In the genomic region with DNA sequence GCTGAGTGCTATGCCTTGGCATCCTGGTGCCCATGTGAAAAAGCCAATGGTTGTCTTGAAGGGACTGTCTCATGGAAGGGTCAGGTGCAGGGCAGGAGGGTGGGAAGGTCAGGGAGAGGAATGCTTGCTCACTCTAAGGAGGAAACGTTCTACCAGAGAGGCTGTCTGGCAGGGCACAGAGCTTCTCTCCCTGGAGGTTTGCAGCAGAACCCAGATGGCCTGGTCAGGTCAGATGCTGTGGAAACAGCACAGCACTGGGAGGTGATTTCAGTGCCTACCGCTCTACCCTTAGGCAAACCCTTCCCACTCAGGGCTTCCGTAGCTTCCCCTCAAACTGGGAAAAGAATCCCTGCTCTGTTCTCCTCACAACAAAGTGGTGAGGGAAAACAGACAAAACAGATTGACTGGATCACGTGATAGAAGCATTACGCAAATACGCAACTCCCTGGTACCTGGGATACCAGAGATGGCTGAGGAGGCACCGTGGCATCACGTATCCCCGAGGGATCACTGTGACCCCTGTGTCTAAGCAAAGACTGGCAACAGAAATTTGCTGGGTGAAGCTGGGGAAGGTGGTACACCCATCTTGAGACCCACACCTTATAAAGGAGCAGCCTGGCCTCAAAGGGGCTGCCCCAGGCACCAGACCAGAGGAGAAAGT, we compare ENCODE assay signal across 8 cellular contexts. TPM values are rescaled to one million over a fixed set of nuclear protein-coding genes. Genes with fewer than 3 reads are reported as not detected.
DNase-seq lines count a peak whose midpoint lies in the region; ATAC-seq and TF ChIP-seq lines count a peak whose summit lies in the region.

No MANE protein-coding gene starts in this region.

- CTCF ChIA-PET in activated naive CD4-positive, alpha-beta T cell treated with anti-CD3 and anti-CD28 coated beads, Interleukin-2, amount 10 ng/mL, durations not matched to agents 7 days and 5 days (lab: Charles Lee) = interaction anchor here (1.7 kb wide), 1 partner anchor 24 kb away, joined by 5 read pairs; no protein-coding TSS in a partner anchor

- H3K27ac ChIP-seq in lower lobe of right lung (peak overlapping the region; percentile 67), upper lobe of left lung (peak overlapping the region; percentile 98 to 99 (median 99))

- no peak for TF ChIP-seq POLR2A in upper lobe of left lung (IDR thresholded peaks at IDR 0.05)

- peaks cover 62% of the 10 kb centered on the region for H3K4me1 Mint-ChIP-seq in activated naive CD4-positive, alpha-beta T cell treated with anti-CD3 and anti-CD28 coated beads, Interleukin-2, amount 10 ng/mL, durations not matched to agents 7 days and 5 days

- H3K27me3 ChIP-seq in adipocyte (replicated peaks; ENCODE audit: control insufficient read depth, insufficient read depth, low read length) (no peaks in the 10 kb centered on the region), lower lobe of right lung (ENCODE audit: low read depth) (no peaks in the 10 kb centered on the region), upper lobe of left lung (no peaks in the 10 kb centered on the region)

- peak overlapping the region; percentile 92 for H3K4me3 ChIP-seq in adipocyte (ENCODE audit: low read length)
- H3K4me3 ChIP-seq in lower lobe of right lung = peak overlapping the region; percentile 78
- peak overlapping the region in 1 of 4 donors; percentile 83 for H3K4me3 ChIP-seq in upper lobe of left lung

- H3K9me3 ChIP-seq in adipocyte (ENCODE audit: control insufficient read depth, low read length) = no peaks in the 10 kb centered on the region
- no peaks in the 10 kb centered on the region for H3K9me3 ChIP-seq in lower lobe of right lung
- H3K9me3 ChIP-seq in upper lobe of left lung = no peaks in the 10 kb centered on the region

- H3K36me3 ChIP-seq in adipocyte (ENCODE audit: control insufficient read depth, insufficient read depth, low read length, severe bottlenecking) (no peaks in the 10 kb centered on the region), lower lobe of right lung (peaks cover 18% of the 10 kb centered on the region), upper lobe of left lung (peaks cover 0 to 2% (median 0%) of the 10 kb centered on the region in 4 donors)

- TF ChIP-seq CTCF in lower lobe of right lung (IDR thresholded peaks at IDR 0.05) (no peak), upper lobe of left lung (IDR thresholded peaks at IDR 0.05) (no peak)

- TF ChIP-seq EP300 in upper lobe of left lung (IDR thresholded peaks at IDR 0.05) = no peak

- H3K4me3 Mint-ChIP-seq in activated naive CD4-positive, alpha-beta T cell treated with anti-CD3 and anti-CD28 coated beads, Interleukin-2, amount 10 ng/mL, durations not matched to agents 7 days and 5 days = peak overlapping the region; percentile 77

- WGBS in upper lobe of left lung, 2 donors = 63 to 75% methylated on average over 8 to 9 of the region's 9 CpGs

- ATAC-seq in lower lobe of right lung (no peak), upper lobe of left lung (ENCODE audit: low FRiP score in 2 of 2) (no peak), GM21367 (IDR thresholded peaks at IDR 0.05; ENCODE audit: unreplicated experiment) (no peak)

- H3K9ac ChIP-seq in adipocyte (ENCODE audit: low read length) = peak overlapping the region; percentile 25

- H3K27ac Mint-ChIP-seq in activated naive CD4-positive, alpha-beta T cell treated with anti-CD3 and anti-CD28 coated beads, Interleukin-2, amount 10 ng/mL, durations not matched to agents 7 days and 5 days = peak overlapping the region; percentile 100

- H3K4me1 ChIP-seq in adipocyte (ENCODE audit: control insufficient read depth, insufficient read depth, low read length) = peaks cover 66% of the 10 kb centered on the region
- H3K4me1 ChIP-seq in lower lobe of right lung = peaks cover 78% of the 10 kb centered on the region
- H3K4me1 ChIP-seq in upper lobe of left lung = peaks cover 74 to 80% (median 76%) of the 10 kb centered on the region in 4 donors

- H3K27me3 Mint-ChIP-seq in activated naive CD4-positive, alpha-beta T cell treated with anti-CD3 and anti-CD28 coated beads, Interleukin-2, amount 10 ng/mL, durations not matched to agents 7 days and 5 days = peaks cover 4% of the 10 kb centered on the region

- peaks cover 56% of the 10 kb centered on the region for H3K36me3 Mint-ChIP-seq in activated naive CD4-positive, alpha-beta T cell treated with anti-CD3 and anti-CD28 coated beads, Interleukin-2, amount 10 ng/mL, durations not matched to agents 7 days and 5 days

- intact Hi-C loops in lower lobe of right lung (cut with DNase I) = no loop called here

- H3K9me3 Mint-ChIP-seq in activated naive CD4-positive, alpha-beta T cell treated with anti-CD3 and anti-CD28 coated beads, Interleukin-2, amount 10 ng/mL, durations not matched to agents 7 days and 5 days = no peaks in the 10 kb centered on the region

- DNase-seq in activated naive CD4-positive, alpha-beta T cell treated with anti-CD3 and anti-CD28 coated beads, Interleukin-2, amount 10 ng/mL, durations not matched to agents 7 days and 5 days = no peak
- DNase-seq in activated naive CD4-positive, alpha-beta T cell treated with Interleukin-2 at 50 U/mL for 16 hours = no peak
- DNase-seq in adipocyte (ENCODE audit: low read depth) = no peak
- DNase-seq in lower lobe of right lung = no peak
- peak in 1 of 2 donors; percentile 49 for DNase-seq in upper lobe of left lung
- no peak for DNase-seq in stimulated activated CD4-positive, alpha-beta T cell treated with anti-CD3 and anti-CD28 coated beads, Interleukin-2, amount 100 ng/mL, for 48 hours
- no peak for DNase-seq in central memory CD4-positive, alpha-beta T cell

RNA-seq across cellular contexts. Expression of gene MGAT1, which starts 3.9 kb away (rescaled TPM):
- total RNA-seq in lower lobe of right lung = 241 TPM
- 100 to 1,000 TPM; 148 to 392 (median 277) TPM for total RNA-seq in upper lobe of left lung

RNA-seq across cellular contexts. Expression of gene ZFP62, which starts 54.6 kb away (rescaled TPM):
- total RNA-seq in lower lobe of right lung (28.3 TPM), upper lobe of left lung (10 to 100 TPM; 19.6 to 41.2 (median 26.1) TPM)
